Comparison of ENCODE assay signal across 18 cellular contexts in genomic region chr11:17519486-17519885, GRCh38. TPM values are rescaled to one million over a fixed set of nuclear protein-coding genes. Genes with fewer than 3 reads are reported as not detected.
A peak's percentile ranks its signal among the peaks of the same experiment; 100 is the strongest.
DNase-seq lines count a peak whose midpoint lies in the region; ATAC-seq and TF ChIP-seq lines count a peak whose summit lies in the region.
"Had no signal": no experiment of that assay in that cellular context is flagged by ENCODE, and none has a peak within 500 bp of the region (broad histone marks: within the 10 kb centered on the region; RNA-seq: fewer than 3 reads in every experiment).

No MANE protein-coding gene starts in this region.

- no peak for TF ChIP-seq POLR2A in body of pancreas (IDR thresholded peaks at IDR 0.05)

- POLR2A ChIA-PET in WTC11 (lab: Charles Lee) = no interaction called here

- no peaks in the 10 kb centered on the region for H3K27me3 ChIP-seq in body of pancreas

- 82 to 83% methylated on average over 4 of the region's 4 CpGs for WGBS in body of pancreas, 2 donors

- intact Hi-C loops in body of pancreas (cut with DNase I) = no loop called here

- H3K4me1 Mint-ChIP-seq in WTC11 = peaks cover 30% of the 10 kb centered on the region
- H3K4me1 Mint-ChIP-seq in activated T-cell treated with anti-CD3 and anti-CD28 coated beads, Interleukin-2, amount 50 U/mL, for 72 hours (ENCODE audit: low read depth) = no peaks in the 10 kb centered on the region

- 0 out of 2 replicates have a peak overlapping the region, but pooled peaks have one; percentile 30 for H3K27ac Mint-ChIP-seq in WTC11
- no peak overlapping the region for H3K27ac Mint-ChIP-seq in activated T-cell treated with anti-CD3 and anti-CD28 coated beads, Interleukin-2, amount 50 U/mL, for 72 hours
- H3K27ac Mint-ChIP-seq: CD8-positive, alpha-beta T cell had no signal

- no peak overlapping the region for H3K4me3 ChIP-seq in body of pancreas
- H3K4me3 ChIP-seq: K562 had no signal

- TF ChIP-seq CTCF in WTC11 (IDR thresholded peaks at IDR 0.05) (no peak), body of pancreas (IDR thresholded peaks at IDR 0.05) (no peak)

- no peaks in the 10 kb centered on the region for H3K9me3 Mint-ChIP-seq in WTC11
- no peaks in the 10 kb centered on the region for H3K9me3 Mint-ChIP-seq in activated T-cell treated with anti-CD3 and anti-CD28 coated beads, Interleukin-2, amount 50 U/mL, for 72 hours
- H3K9me3 Mint-ChIP-seq: CD8-positive, alpha-beta T cell had no signal

- H3K4me3 Mint-ChIP-seq in WTC11 = no peak overlapping the region
- H3K4me3 Mint-ChIP-seq in activated T-cell treated with anti-CD3 and anti-CD28 coated beads, Interleukin-2, amount 50 U/mL, for 72 hours = no peak overlapping the region
- H3K4me3 Mint-ChIP-seq: CD8-positive, alpha-beta T cell had no signal

- no peaks in the 10 kb centered on the region for H3K9me3 ChIP-seq in body of pancreas

- DNase-seq in NCI-H748 (lab: John Stamatoyannopoulos, UW; ENCODE audit: unreplicated experiment) (peak; percentile 94), NCI-H748 treated with DMSO at 0.1 percent for 48 hours (lab: John Stamatoyannopoulos, UW) (no peak), WTC11 (ENCODE audit: low spot score) (no peak), hippocampal formation (lab: John Stamatoyannopoulos, UW) (peak; percentile 25 to 50), substantia nigra (lab: John Stamatoyannopoulos, UW) (peak in 34 of 49 donors; percentile 7 to 80 (median 50)), body of pancreas (no peak), GM19240 (ENCODE audit: insufficient read length, low spot score) (no peak)
- DNase-seq in activated T-cell treated with anti-CD3 and anti-CD28 coated beads, Interleukin-2, amount 50 U/mL, for 72 hours = no peak
- DNase-seq: 8988T; CD8-positive, alpha-beta T cell; DMS79; MV-4-11; NCI-H1436; NCI-H2227 treated with DMSO at 0.1 percent for 48 hours; NCI-H524; RPMI8226; SIG-M5 had no signal

- H3K36me3 ChIP-seq in body of pancreas (replicated peaks in 1 of 2; ENCODE audit: insufficient read depth in 1 of 2, low read depth in 2 of 2) = no peaks in the 10 kb centered on the region

- peak overlapping the region; percentile 86 for H3K27ac ChIP-seq in substantia nigra (ENCODE audit: low read depth, low read length, poor library complexity, severe bottlenecking)
- no peak overlapping the region for H3K27ac ChIP-seq in body of pancreas

- ATAC-seq in WTC11 (no peak), body of pancreas (no peak)
- ATAC-seq in activated T-cell treated with anti-CD3 and anti-CD28 coated beads, Interleukin-2, amount 50 U/mL, for 72 hours (replicated peaks in 1 of 2) = no peak
- ATAC-seq: CD8-positive, alpha-beta T cell; K562 had no signal

- CTCF ChIA-PET in WTC11 (lab: Charles Lee) = interaction anchor here (0.7 to 4.7 kb wide), 16 partner anchors 8 to 504 kb away, joined by 3 to 127 read pairs (median 4); partner anchors contain the start of genes KCNJ11 and OTOG

- no peaks in the 10 kb centered on the region; the same call in 1 of the 2 replicates for H3K27me3 Mint-ChIP-seq in WTC11 (ENCODE audit: low read depth)
- H3K27me3 Mint-ChIP-seq in activated T-cell treated with anti-CD3 and anti-CD28 coated beads, Interleukin-2, amount 50 U/mL, for 72 hours (ENCODE audit: low read depth) = peaks cover 11% of the 10 kb centered on the region

- H3K4me1 ChIP-seq in body of pancreas = no peaks in the 10 kb centered on the region

- peaks cover 3% of the 10 kb centered on the region for H3K36me3 Mint-ChIP-seq in WTC11
- H3K36me3 Mint-ChIP-seq in activated T-cell treated with anti-CD3 and anti-CD28 coated beads, Interleukin-2, amount 50 U/mL, for 72 hours (ENCODE audit: insufficient read depth in 2 of 2) = no peaks in the 10 kb centered on the region
- H3K36me3 Mint-ChIP-seq: CD8-positive, alpha-beta T cell had no signal

TF ChIP-seq in WTC11, 78 proteins besides CTCF, POLR2A, EP300 and RAD21 (continues in another document):
- TF ChIP-seq, protein P1, sequence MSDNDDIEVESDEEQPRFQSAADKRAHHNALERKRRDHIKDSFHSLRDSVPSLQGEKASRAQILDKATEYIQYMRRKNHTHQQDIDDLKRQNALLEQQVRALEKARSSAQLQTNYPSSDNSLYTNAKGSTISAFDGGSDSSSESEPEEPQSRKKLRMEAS (CRISPR knock-in tag; IDR thresholded peaks at IDR 0.05) = no peak
- TF ChIP-seq E2F1 (CRISPR knock-in tag; IDR thresholded peaks at IDR 0.05) (no peak), CBFB (CRISPR knock-in tag; IDR thresholded peaks at IDR 0.05; ENCODE audit: low read depth) (no peak), FOXP1 (CRISPR knock-in tag; IDR thresholded peaks at IDR 0.05; ENCODE audit: borderline replicate concordance) (no peak), ZNF512 (CRISPR knock-in tag; IDR thresholded peaks at IDR 0.05; ENCODE audit: borderline replicate concordance) (no peak), IRF2 (CRISPR knock-in tag; IDR thresholded peaks at IDR 0.05; ENCODE audit: borderline replicate concordance, low read depth) (no peak), ETV6 (CRISPR knock-in tag; IDR thresholded peaks at IDR 0.05) (no peak), CREB1 (CRISPR knock-in tag; IDR thresholded peaks at IDR 0.05) (no peak)
- TF ChIP-seq, protein P2, sequence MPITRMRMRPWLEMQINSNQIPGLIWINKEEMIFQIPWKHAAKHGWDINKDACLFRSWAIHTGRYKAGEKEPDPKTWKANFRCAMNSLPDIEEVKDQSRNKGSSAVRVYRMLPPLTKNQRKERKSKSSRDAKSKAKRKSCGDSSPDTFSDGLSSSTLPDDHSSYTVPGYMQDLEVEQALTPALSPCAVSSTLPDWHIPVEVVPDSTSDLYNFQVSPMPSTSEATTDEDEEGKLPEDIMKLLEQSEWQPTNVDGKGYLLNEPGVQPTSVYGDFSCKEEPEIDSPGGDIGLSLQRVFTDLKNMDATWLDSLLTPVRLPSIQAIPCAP (CRISPR knock-in tag; IDR thresholded peaks at IDR 0.05) = no peak
- TF ChIP-seq, protein P3, sequence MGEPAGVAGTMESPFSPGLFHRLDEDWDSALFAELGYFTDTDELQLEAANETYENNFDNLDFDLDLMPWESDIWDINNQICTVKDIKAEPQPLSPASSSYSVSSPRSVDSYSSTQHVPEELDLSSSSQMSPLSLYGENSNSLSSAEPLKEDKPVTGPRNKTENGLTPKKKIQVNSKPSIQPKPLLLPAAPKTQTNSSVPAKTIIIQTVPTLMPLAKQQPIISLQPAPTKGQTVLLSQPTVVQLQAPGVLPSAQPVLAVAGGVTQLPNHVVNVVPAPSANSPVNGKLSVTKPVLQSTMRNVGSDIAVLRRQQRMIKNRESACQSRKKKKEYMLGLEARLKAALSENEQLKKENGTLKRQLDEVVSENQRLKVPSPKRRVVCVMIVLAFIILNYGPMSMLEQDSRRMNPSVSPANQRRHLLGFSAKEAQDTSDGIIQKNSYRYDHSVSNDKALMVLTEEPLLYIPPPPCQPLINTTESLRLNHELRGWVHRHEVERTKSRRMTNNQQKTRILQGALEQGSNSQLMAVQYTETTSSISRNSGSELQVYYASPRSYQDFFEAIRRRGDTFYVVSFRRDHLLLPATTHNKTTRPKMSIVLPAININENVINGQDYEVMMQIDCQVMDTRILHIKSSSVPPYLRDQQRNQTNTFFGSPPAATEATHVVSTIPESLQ (CRISPR knock-in tag; IDR thresholded peaks at IDR 0.05) = no peak

RNA-seq across cellular contexts. Expression of gene USH1C, which starts 24.7 kb away (rescaled TPM):
- total RNA-seq in WTC11 (2021) = 3.3 to 3.9 TPM (median 3.7 TPM) in 3 replicates
- total RNA-seq in activated T-cell treated with anti-CD3 and anti-CD28 coated beads, Interleukin-2, amount 50 U/mL, for 72 hours = not detected
- 10 to 100 TPM; 12.7 to 20.8 TPM for total RNA-seq in body of pancreas
- total RNA-seq: CD8-positive, alpha-beta T cell; K562 had no signal

RNA-seq across cellular contexts. Expression of gene OTOG, which starts 27.6 kb away (rescaled TPM):
- total RNA-seq in WTC11 (2021) (1.4 to 3.5 TPM (median 2.1 TPM) in 3 replicates), body of pancreas (not detected)
- not detected for total RNA-seq in activated T-cell treated with anti-CD3 and anti-CD28 coated beads, Interleukin-2, amount 50 U/mL, for 72 hours
- total RNA-seq: CD8-positive, alpha-beta T cell; K562 had no signal

RNA-seq across cellular contexts. Expression of gene ABCC8, which starts 42.8 kb away (rescaled TPM):
- total RNA-seq in WTC11 (2021) (3.9 to 7.3 TPM (median 4.1 TPM) in 3 replicates), body of pancreas (10 to 100 TPM; 42.5 to 87.0 TPM)
- not detected for total RNA-seq in activated T-cell treated with anti-CD3 and anti-CD28 coated beads, Interleukin-2, amount 50 U/mL, for 72 hours
- total RNA-seq: CD8-positive, alpha-beta T cell; K562 had no signal

Comparison
In these comparisons a context has a peak if more than half of its experiments do, and no peak if none do; other contexts are left out.
1. DNase-seq: peak in NCI-H748 (single experiment), hippocampal formation (2 of 2) and substantia nigra (34 of 49); none in NCI-H748 treated with DMSO at 0.1 percent for 48 hours (single experiment), WTC11 (single experiment), activated T-cell treated with anti-CD3 and anti-CD28 coated beads, Interleukin-2, amount 50 U/mL, for 72 hours (0 of 2), body of pancreas (0 of 4) and GM19240 (single experiment).